Comparison of ENCODE assay signal across 28 cellular contexts in the genomic region with DNA sequence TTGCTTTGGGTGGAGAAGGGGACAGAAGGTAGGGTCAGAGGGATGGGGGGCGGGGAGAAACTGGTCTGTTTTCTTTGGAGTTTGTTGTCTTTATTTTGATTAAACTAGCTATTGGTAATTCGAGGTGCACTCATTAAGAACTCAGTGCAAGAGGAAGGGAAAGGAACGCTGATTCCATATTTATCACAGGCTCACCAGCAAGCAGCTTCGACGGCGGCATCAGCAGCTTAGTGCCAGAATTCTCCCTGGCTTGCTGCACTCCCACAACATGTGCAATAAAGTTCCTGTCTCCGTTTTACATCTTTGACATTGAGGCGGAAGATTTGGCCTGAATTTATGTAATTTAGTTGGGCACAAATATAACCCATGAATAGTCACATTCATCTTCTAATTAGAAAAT.
"Had no signal": no experiment of that assay in that cellular context is flagged by ENCODE, and none has a peak within 500 bp of the region (broad histone marks: within the 10 kb centered on the region; RNA-seq: fewer than 3 reads in every experiment).

No MANE protein-coding gene starts in this region.

- H3K9me3 ChIP-seq: colonic mucosa, esophagus squamous epithelium, gastrocnemius medialis, heart right ventricle, left lung, lower lobe of right lung, mucosa of descending colon had no signal

- H3K27me3 ChIP-seq: colonic mucosa, esophagus squamous epithelium, gastrocnemius medialis, heart right ventricle, left lung had no signal

- H3K27ac Mint-ChIP-seq: dendritic cell treated with granulocyte-macrophage colony-stimulating factor and Interleukin-4, amounts not matched to agents 40 ng/mL and 50 ng/mL, for 4 days; endodermal cell; memory B cell; mesothelial cell of epicardium had no signal

- H3K4me1 ChIP-seq: colonic mucosa had no signal

- H3K4me3 Mint-ChIP-seq: dendritic cell treated with granulocyte-macrophage colony-stimulating factor and Interleukin-4, amounts not matched to agents 40 ng/mL and 50 ng/mL, for 4 days; effector memory CD8-positive, alpha-beta T cell; endodermal cell; immature natural killer cell; memory B cell; mesothelial cell of epicardium had no signal

- H3K9me3 Mint-ChIP-seq: dendritic cell treated with granulocyte-macrophage colony-stimulating factor and Interleukin-4, amounts not matched to agents 40 ng/mL and 50 ng/mL, for 4 days; effector memory CD8-positive, alpha-beta T cell; endodermal cell; immature natural killer cell; memory B cell; mesothelial cell of epicardium had no signal

- ATAC-seq: effector memory CD8-positive, alpha-beta T cell; esophagus mucosa; gastrocnemius medialis; heart right ventricle; left cardiac atrium; left lung; left ventricle myocardium superior; lower lobe of right lung; mucosa of descending colon had no signal

- FAIRE-seq: endometrium, kidney had no signal

- H3K4me3 ChIP-seq: colonic mucosa, esophagus squamous epithelium, gastrocnemius medialis, heart right ventricle, left lung, lower lobe of right lung, mucosa of descending colon had no signal

- H3K27ac ChIP-seq: colonic mucosa, epithelial cell of prostate, esophagus squamous epithelium, gastrocnemius medialis, heart right ventricle, left lung, lower lobe of right lung had no signal

- H3K36me3 ChIP-seq: gastrocnemius medialis had no signal

- H3K27me3 Mint-ChIP-seq: dendritic cell treated with granulocyte-macrophage colony-stimulating factor and Interleukin-4, amounts not matched to agents 40 ng/mL and 50 ng/mL, for 4 days; effector memory CD8-positive, alpha-beta T cell; memory B cell had no signal

- DNase-seq: colonic mucosa; cortex of kidney; effector CD8-positive, alpha-beta T cell; effector memory CD8-positive, alpha-beta T cell; endodermal cell; erythroblast; esophagus squamous epithelium; foreskin fibroblast; foreskin melanocyte; gastrocnemius medialis; glutamatergic neuron; head of caudate nucleus; heart right ventricle; hippocampal formation; immature natural killer cell; islet precursor cell; kidney; left cardiac atrium; left lung; left ventricle myocardium superior; lower lobe of right lung; mucosa of descending colon had no signal
